Comparison of ENCODE assay signal across 1 cellular context in the genomic region with DNA sequence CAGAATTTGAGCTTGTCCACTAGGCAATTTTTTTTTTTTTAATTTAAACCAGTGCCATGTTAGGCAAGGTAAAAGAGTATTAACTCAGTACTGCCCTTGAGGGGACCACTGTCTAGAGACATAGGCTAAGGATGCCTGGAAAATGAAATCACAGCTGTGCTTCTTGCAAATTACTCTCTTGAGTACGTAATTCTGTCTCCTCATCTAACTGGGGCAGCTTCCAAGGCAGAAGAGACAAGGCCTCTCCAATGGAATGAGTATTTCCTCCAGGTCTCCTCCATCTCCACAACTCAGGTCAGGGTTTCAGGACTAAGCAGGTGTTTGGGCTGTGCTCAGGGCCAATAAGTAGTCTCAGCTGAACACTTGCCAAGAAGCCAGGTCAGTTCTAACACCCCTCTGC.
TF ChIP-seq lines count a peak whose summit lies in the region.

No MANE protein-coding gene starts in this region.

TF ChIP-seq in GM12878, 131 proteins besides CTCF, POLR2A, EP300 and RAD21:
- TF ChIP-seq, protein P1, sequence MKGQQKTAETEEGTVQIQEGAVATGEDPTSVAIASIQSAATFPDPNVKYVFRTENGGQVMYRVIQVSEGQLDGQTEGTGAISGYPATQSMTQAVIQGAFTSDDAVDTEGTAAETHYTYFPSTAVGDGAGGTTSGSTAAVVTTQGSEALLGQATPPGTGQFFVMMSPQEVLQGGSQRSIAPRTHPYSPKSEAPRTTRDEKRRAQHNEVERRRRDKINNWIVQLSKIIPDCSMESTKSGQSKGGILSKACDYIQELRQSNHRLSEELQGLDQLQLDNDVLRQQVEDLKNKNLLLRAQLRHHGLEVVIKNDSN (IDR thresholded peaks at IDR 0.05; ENCODE audit: borderline replicate concordance, extremely low read length, insufficient read depth, low read depth, low read length) = no peak
- TF ChIP-seq PML (IDR thresholded peaks at IDR 0.05; ENCODE audit: low read length) = no peak
- no peak for TF ChIP-seq SP1 (IDR thresholded peaks at IDR 0.05; ENCODE audit: low read depth, low read length)
- TF ChIP-seq, protein P2, sequence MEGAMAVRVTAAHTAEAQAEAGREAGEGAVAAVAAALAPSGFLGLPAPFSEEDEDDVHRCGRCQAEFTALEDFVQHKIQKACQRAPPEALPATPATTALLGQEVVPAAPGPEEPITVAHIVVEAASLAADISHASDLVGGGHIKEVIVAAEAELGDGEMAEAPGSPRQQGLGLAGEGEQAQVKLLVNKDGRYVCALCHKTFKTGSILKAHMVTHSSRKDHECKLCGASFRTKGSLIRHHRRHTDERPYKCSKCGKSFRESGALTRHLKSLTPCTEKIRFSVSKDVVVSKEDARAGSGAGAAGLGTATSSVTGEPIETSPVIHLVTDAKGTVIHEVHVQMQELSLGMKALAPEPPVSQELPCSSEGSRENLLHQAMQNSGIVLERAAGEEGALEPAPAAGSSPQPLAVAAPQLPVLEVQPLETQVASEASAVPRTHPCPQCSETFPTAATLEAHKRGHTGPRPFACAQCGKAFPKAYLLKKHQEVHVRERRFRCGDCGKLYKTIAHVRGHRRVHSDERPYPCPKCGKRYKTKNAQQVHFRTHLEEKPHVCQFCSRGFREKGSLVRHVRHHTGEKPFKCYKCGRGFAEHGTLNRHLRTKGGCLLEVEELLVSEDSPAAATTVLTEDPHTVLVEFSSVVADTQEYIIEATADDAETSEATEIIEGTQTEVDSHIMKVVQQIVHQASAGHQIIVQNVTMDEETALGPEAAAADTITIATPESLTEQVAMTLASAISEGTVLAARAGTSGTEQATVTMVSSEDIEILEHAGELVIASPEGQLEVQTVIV (IDR thresholded peaks at IDR 0.05; ENCODE audit: borderline replicate concordance, partially characterized antibody) = no peak
- TF ChIP-seq, protein P3, sequence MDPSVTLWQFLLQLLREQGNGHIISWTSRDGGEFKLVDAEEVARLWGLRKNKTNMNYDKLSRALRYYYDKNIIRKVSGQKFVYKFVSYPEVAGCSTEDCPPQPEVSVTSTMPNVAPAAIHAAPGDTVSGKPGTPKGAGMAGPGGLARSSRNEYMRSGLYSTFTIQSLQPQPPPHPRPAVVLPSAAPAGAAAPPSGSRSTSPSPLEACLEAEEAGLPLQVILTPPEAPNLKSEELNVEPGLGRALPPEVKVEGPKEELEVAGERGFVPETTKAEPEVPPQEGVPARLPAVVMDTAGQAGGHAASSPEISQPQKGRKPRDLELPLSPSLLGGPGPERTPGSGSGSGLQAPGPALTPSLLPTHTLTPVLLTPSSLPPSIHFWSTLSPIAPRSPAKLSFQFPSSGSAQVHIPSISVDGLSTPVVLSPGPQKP (IDR thresholded peaks at IDR 0.05; ENCODE audit: low read depth, low read length) = no peak
- TF ChIP-seq, protein P4, sequence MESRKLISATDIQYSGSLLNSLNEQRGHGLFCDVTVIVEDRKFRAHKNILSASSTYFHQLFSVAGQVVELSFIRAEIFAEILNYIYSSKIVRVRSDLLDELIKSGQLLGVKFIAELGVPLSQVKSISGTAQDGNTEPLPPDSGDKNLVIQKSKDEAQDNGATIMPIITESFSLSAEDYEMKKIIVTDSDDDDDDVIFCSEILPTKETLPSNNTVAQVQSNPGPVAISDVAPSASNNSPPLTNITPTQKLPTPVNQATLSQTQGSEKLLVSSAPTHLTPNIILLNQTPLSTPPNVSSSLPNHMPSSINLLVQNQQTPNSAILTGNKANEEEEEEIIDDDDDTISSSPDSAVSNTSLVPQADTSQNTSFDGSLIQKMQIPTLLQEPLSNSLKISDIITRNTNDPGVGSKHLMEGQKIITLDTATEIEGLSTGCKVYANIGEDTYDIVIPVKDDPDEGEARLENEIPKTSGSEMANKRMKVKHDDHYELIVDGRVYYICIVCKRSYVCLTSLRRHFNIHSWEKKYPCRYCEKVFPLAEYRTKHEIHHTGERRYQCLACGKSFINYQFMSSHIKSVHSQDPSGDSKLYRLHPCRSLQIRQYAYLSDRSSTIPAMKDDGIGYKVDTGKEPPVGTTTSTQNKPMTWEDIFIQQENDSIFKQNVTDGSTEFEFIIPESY (IDR thresholded peaks at IDR 0.05) = no peak
- TF ChIP-seq, protein P5, sequence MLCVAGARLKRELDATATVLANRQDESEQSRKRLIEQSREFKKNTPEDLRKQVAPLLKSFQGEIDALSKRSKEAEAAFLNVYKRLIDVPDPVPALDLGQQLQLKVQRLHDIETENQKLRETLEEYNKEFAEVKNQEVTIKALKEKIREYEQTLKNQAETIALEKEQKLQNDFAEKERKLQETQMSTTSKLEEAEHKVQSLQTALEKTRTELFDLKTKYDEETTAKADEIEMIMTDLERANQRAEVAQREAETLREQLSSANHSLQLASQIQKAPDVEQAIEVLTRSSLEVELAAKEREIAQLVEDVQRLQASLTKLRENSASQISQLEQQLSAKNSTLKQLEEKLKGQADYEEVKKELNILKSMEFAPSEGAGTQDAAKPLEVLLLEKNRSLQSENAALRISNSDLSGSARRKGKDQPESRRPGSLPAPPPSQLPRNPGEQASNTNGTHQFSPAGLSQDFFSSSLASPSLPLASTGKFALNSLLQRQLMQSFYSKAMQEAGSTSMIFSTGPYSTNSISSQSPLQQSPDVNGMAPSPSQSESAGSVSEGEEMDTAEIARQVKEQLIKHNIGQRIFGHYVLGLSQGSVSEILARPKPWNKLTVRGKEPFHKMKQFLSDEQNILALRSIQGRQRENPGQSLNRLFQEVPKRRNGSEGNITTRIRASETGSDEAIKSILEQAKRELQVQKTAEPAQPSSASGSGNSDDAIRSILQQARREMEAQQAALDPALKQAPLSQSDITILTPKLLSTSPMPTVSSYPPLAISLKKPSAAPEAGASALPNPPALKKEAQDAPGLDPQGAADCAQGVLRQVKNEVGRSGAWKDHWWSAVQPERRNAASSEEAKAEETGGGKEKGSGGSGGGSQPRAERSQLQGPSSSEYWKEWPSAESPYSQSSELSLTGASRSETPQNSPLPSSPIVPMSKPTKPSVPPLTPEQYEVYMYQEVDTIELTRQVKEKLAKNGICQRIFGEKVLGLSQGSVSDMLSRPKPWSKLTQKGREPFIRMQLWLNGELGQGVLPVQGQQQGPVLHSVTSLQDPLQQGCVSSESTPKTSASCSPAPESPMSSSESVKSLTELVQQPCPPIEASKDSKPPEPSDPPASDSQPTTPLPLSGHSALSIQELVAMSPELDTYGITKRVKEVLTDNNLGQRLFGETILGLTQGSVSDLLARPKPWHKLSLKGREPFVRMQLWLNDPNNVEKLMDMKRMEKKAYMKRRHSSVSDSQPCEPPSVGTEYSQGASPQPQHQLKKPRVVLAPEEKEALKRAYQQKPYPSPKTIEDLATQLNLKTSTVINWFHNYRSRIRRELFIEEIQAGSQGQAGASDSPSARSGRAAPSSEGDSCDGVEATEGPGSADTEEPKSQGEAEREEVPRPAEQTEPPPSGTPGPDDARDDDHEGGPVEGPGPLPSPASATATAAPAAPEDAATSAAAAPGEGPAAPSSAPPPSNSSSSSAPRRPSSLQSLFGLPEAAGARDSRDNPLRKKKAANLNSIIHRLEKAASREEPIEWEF (IDR thresholded peaks at IDR 0.05; ENCODE audit: insufficient replicate concordance, low read depth, low read length) = no peak
- no peak for TF ChIP-seq GATAD2B (conservative IDR thresholded peaks at IDR 0.05; ENCODE audit: low read depth)
- TF ChIP-seq, protein P6, sequence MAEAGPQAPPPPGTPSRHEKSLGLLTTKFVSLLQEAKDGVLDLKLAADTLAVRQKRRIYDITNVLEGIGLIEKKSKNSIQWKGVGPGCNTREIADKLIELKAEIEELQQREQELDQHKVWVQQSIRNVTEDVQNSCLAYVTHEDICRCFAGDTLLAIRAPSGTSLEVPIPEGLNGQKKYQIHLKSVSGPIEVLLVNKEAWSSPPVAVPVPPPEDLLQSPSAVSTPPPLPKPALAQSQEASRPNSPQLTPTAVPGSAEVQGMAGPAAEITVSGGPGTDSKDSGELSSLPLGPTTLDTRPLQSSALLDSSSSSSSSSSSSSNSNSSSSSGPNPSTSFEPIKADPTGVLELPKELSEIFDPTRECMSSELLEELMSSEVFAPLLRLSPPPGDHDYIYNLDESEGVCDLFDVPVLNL (IDR thresholded peaks at IDR 0.05; ENCODE audit: low read depth, low read length) = no peak
- no peak for TF ChIP-seq BACH1 (IDR thresholded peaks at IDR 0.05; ENCODE audit: borderline replicate concordance)
- TF ChIP-seq IRF4 (IDR thresholded peaks at IDR 0.05; ENCODE audit: low read depth, low read length) = no peak
- TF ChIP-seq NR2C2 (IDR thresholded peaks at IDR 0.05; ENCODE audit: borderline replicate concordance, control insufficient read depth, insufficient read length, low read depth) = no peak
- TF ChIP-seq CBX3 (IDR thresholded peaks at IDR 0.05; ENCODE audit: borderline replicate concordance, low read depth) = no peak
- TF ChIP-seq SIN3A (IDR thresholded peaks at IDR 0.05; ENCODE audit: low read depth, low read length) = no peak
- no peak for TF ChIP-seq EED (IDR thresholded peaks at IDR 0.05; ENCODE audit: low read depth)
- TF ChIP-seq ZNF622 (IDR thresholded peaks at IDR 0.05) = no peak
- TF ChIP-seq CHD1 (IDR thresholded peaks at IDR 0.05; ENCODE audit: low read depth, low read length) = no peak
- TF ChIP-seq, protein P7, sequence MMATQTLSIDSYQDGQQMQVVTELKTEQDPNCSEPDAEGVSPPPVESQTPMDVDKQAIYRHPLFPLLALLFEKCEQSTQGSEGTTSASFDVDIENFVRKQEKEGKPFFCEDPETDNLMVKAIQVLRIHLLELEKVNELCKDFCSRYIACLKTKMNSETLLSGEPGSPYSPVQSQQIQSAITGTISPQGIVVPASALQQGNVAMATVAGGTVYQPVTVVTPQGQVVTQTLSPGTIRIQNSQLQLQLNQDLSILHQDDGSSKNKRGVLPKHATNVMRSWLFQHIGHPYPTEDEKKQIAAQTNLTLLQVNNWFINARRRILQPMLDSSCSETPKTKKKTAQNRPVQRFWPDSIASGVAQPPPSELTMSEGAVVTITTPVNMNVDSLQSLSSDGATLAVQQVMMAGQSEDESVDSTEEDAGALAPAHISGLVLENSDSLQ (IDR thresholded peaks at IDR 0.05) = no peak
